ENCODE assay signal across 8 cellular contexts in genomic region chr5:124162782-124163532, GRCh38.
DNase-seq lines count a peak whose midpoint lies in the region; ATAC-seq and FAIRE-seq lines count a peak whose summit lies in the region.
"Had no signal": no experiment of that assay in that cellular context is flagged by ENCODE, and none has a peak within 500 bp of the region (broad histone marks: within the 10 kb centered on the region; RNA-seq: fewer than 3 reads in every experiment).

No MANE protein-coding gene starts in this region.

- no peaks in the 10 kb centered on the region for H3K36me3 ChIP-seq in small intestine (ENCODE audit: control insufficient read depth in 2 of 2, insufficient read depth in 2 of 2, low read length in 2 of 2)

- DNase-seq in HuH-7 (ENCODE audit: low spot score) = peak; percentile 10
- peak; percentile 39 for DNase-seq in RPMI7951 (ENCODE audit: low read depth)
- peak; percentile 3 to 14 for DNase-seq in frontal cortex (ENCODE audit: low spot score in 2 of 2)
- DNase-seq in small intestine = peak; percentile 29
- DNase-seq in activated CD4-positive, alpha-beta T cell treated with anti-CD3 and anti-CD28 coated beads for 1 hour = no peak
- DNase-seq in DMS79 treated with DMSO at 0.1 percent for 48 hours (lab: John Stamatoyannopoulos, UW) = no peak

- H3K4me3 ChIP-seq in small intestine (ENCODE audit: low read depth in 1 of 2, low read length in 2 of 2) = no peak overlapping the region
- H3K4me3 ChIP-seq: skin epidermis had no signal

- no peaks in the 10 kb centered on the region for H3K9me3 ChIP-seq in small intestine (ENCODE audit: control insufficient read depth, low read depth)

- WGBS in small intestine, 3 donors = 3 to 19% (median 8%) methylated on average over 8 of the region's 8 CpGs

- FAIRE-seq in frontal cortex (lab: Jason Lieb, UNC) = peak; percentile 88
- no peak for FAIRE-seq in small intestine (lab: Jason Lieb, UNC)

- no peak for ATAC-seq in HG03521 (IDR thresholded peaks at IDR 0.05; ENCODE audit: unreplicated experiment)

- no peaks in the 10 kb centered on the region for H3K27me3 ChIP-seq in small intestine (ENCODE audit: control insufficient read depth in 2 of 2, insufficient read depth in 2 of 2, low read length in 2 of 2)

- no peak overlapping the region for H3K27ac ChIP-seq in small intestine (ENCODE audit: low read depth in 1 of 2, low read length in 1 of 2)
- H3K27ac ChIP-seq: skin epidermis had no signal

- no peaks in the 10 kb centered on the region for H3K4me1 ChIP-seq in small intestine (ENCODE audit: control insufficient read depth in 2 of 2, insufficient read depth in 1 of 2, low read depth in 1 of 2, low read length in 1 of 2)

Comparison
In these comparisons a context has a peak if more than half of its experiments do, and no peak if none do; other contexts are left out.
1. DNase-seq: peak in HuH-7 (single experiment), RPMI7951 (single experiment), frontal cortex (2 of 2) and small intestine (single experiment); none in activated CD4-positive, alpha-beta T cell treated with anti-CD3 and anti-CD28 coated beads for 1 hour (single experiment) and DMS79 treated with DMSO at 0.1 percent for 48 hours (single experiment).